Comparison of ENCODE assay signal across 18 cellular contexts in the genomic region with DNA sequence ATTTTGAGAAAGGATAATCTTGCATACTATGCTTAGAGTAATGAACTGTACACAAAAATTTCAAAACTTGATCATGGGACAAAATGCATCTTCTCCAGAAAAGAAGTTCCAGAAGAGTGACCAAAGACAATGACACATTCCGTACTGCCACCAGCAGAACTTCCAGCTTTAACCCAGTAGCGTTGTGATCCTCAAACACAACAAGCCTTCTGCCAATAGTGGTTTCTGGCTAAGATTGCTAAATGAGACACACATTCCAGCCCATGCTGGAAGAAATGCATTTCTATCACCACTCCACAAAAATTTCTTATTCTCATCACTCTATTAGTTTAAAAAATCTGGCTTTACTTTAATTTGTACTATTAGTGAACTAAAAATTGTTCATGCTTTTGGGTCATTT.
"Had no signal": no experiment of that assay in that cellular context is flagged by ENCODE, and none has a peak within 500 bp of the region (broad histone marks: within the 10 kb centered on the region; RNA-seq: fewer than 3 reads in every experiment).

No MANE protein-coding gene starts in this region.

- H3K36me3 ChIP-seq: thyroid gland had no signal

- H3K27ac ChIP-seq: esophagus squamous epithelium, heart right ventricle, left ventricle myocardium inferior, pancreas, suprapubic skin, thyroid gland had no signal

- H3K4me3 ChIP-seq: esophagus squamous epithelium, heart right ventricle, left ventricle myocardium inferior, lung, pancreas, smooth muscle cell, suprapubic skin, thyroid gland had no signal

- H3K9me3 ChIP-seq: esophagus squamous epithelium, heart right ventricle, left ventricle myocardium inferior, pancreas, suprapubic skin, thyroid gland had no signal

- ATAC-seq: heart right ventricle, left cardiac atrium, pancreas had no signal

- H3K4me2 ChIP-seq: smooth muscle cell had no signal

- H3K27me3 ChIP-seq: esophagus squamous epithelium, heart right ventricle, pancreas, suprapubic skin, thyroid gland had no signal

- H3K4me1 ChIP-seq: esophagus squamous epithelium, heart right ventricle, left ventricle myocardium inferior, pancreas, suprapubic skin, thyroid gland had no signal

- DNase-seq: cerebellar nuclear complex; esophagus squamous epithelium; heart right ventricle; hypothalamus; left cardiac atrium; left ventricle myocardium inferior; mesenchymal stem cell; midbrain; naive B cell; occipital lobe; pancreas; retina; stimulated activated CD4-positive, alpha-beta T cell treated with anti-CD3 and anti-CD28 coated beads, Interleukin-2, amount 100 ng/mL, for 48 hours; stimulated activated naive CD4-positive, alpha-beta T cell treated with Interleukin-2 at 50 U/mL for 16 hours; thyroid gland had no signal
